ENCODE assay signal across 9 cellular contexts in the genomic region with DNA sequence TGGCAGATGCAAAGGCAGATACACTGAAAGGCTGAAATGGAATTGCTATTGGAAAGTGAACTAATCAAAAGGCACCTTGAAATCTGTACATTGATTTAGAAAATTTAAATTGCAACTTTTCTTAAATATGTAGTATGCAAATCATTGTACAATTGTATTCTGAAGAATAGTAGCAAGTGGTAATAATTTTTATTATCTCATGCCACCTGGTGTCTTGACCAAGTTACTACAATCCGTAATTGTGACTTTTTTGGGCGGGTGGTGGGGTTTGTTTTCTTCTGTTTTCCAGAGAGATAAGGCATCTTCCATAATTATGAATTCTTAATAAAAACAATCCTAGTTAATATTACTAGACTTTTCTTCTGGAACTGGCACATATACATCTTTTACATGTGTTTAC. TPM values are rescaled to one million over a fixed set of nuclear protein-coding genes. Genes with fewer than 3 reads are reported as not detected.
A peak's percentile ranks its signal among the peaks of the same experiment; 100 is the strongest.
DNase-seq lines count a peak whose midpoint lies in the region; ATAC-seq and TF ChIP-seq lines count a peak whose summit lies in the region.
"Had no signal": no experiment of that assay in that cellular context is flagged by ENCODE, and none has a peak within 500 bp of the region (broad histone marks: within the 10 kb centered on the region; RNA-seq: fewer than 3 reads in every experiment).

No MANE protein-coding gene starts in this region.

- peaks cover 2% of the 10 kb centered on the region for H3K4me1 Mint-ChIP-seq in activated CD4-positive, alpha-beta T cell treated with anti-CD3 and anti-CD28 coated beads for 36 hours

- peak; percentile 23 for DNase-seq in activated CD4-positive, alpha-beta T cell treated with anti-CD3 and anti-CD28 coated beads for 36 hours
- no peak for DNase-seq in activated CD4-positive, alpha-beta T cell treated with anti-CD3 and anti-CD28 coated beads for 48 hours
- DNase-seq in SKM-1 treated with dmso at 0.1 percent for 144 hours (lab: John Stamatoyannopoulos, UW; ENCODE audit: unreplicated experiment) (peak; percentile 17), foreskin keratinocyte (peak in 1 of 2 donors; percentile 12), suprapubic skin (ENCODE audit: low spot score in 2 of 2) (no peak), activated gamma-delta T cell (lab: John Stamatoyannopoulos, UW) (no peak)

- H3K27me3 ChIP-seq in foreskin keratinocyte = peaks cover 11% of the 10 kb centered on the region
- no peaks in the 10 kb centered on the region for H3K27me3 ChIP-seq in suprapubic skin

- peak; percentile 68 for TF ChIP-seq CTCF in foreskin keratinocyte (conservative IDR thresholded peaks at IDR 0.05)
- TF ChIP-seq CTCF in suprapubic skin (IDR thresholded peaks at IDR 0.05) = peak; percentile 30 to 35

- no peak for TF ChIP-seq POLR2A in suprapubic skin (IDR thresholded peaks at IDR 0.05)

- POLR2A ChIA-PET in activated CD4-positive, alpha-beta T cell treated with anti-CD3 and anti-CD28 coated beads for 36 hours (lab: Charles Lee) = no interaction called here

- no peaks in the 10 kb centered on the region for H3K36me3 Mint-ChIP-seq in activated CD4-positive, alpha-beta T cell treated with anti-CD3 and anti-CD28 coated beads for 36 hours (ENCODE audit: low read depth)
- H3K36me3 Mint-ChIP-seq: activated naive CD4-positive, alpha-beta T cell treated with anti-CD3 and anti-CD28 coated beads, Interleukin-2, amount 50 U/mL, for 24 hours had no signal

- CTCF ChIA-PET in activated CD4-positive, alpha-beta T cell treated with anti-CD3 and anti-CD28 coated beads for 36 hours (lab: Charles Lee) = interaction anchor here (0.5 to 7.0 kb wide), 10 partner anchors 10 to 1366 kb away, joined by 3 to 71 read pairs (median 4); partner anchors contain the start of genes BCKDHB, ELOVL4 and TTK

- no peak for TF ChIP-seq EP300 in suprapubic skin (IDR thresholded peaks at IDR 0.05)

- no peak overlapping the region for H3K4me3 Mint-ChIP-seq in activated CD4-positive, alpha-beta T cell treated with anti-CD3 and anti-CD28 coated beads for 36 hours
- H3K4me3 Mint-ChIP-seq: activated naive CD4-positive, alpha-beta T cell treated with anti-CD3 and anti-CD28 coated beads, Interleukin-2, amount 50 U/mL, for 24 hours had no signal

- H3K9me3 Mint-ChIP-seq in activated CD4-positive, alpha-beta T cell treated with anti-CD3 and anti-CD28 coated beads for 36 hours (ENCODE audit: low read depth) = no peaks in the 10 kb centered on the region
- H3K9me3 Mint-ChIP-seq: activated naive CD4-positive, alpha-beta T cell treated with anti-CD3 and anti-CD28 coated beads, Interleukin-2, amount 50 U/mL, for 24 hours had no signal

- H3K27ac Mint-ChIP-seq in activated CD4-positive, alpha-beta T cell treated with anti-CD3 and anti-CD28 coated beads for 36 hours = no peak overlapping the region
- H3K27ac Mint-ChIP-seq: activated naive CD4-positive, alpha-beta T cell treated with anti-CD3 and anti-CD28 coated beads, Interleukin-2, amount 50 U/mL, for 24 hours had no signal

- H3K4me3 ChIP-seq in suprapubic skin = no peak overlapping the region

- H3K27ac ChIP-seq in foreskin keratinocyte = no peak overlapping the region
- no peak overlapping the region for H3K27ac ChIP-seq in suprapubic skin

- no peaks in the 10 kb centered on the region for H3K36me3 ChIP-seq in suprapubic skin

- H3K4me1 ChIP-seq in foreskin keratinocyte (no peaks in the 10 kb centered on the region), suprapubic skin (no peaks in the 10 kb centered on the region)

- ATAC-seq in activated CD4-positive, alpha-beta T cell treated with anti-CD3 and anti-CD28 coated beads for 36 hours = no peak
- peak; percentile 56 for ATAC-seq in HG03097 (IDR thresholded peaks at IDR 0.05; ENCODE audit: low FRiP score, unreplicated experiment)
- peak; percentile 67 for ATAC-seq in foreskin keratinocyte
- no peak for ATAC-seq in HG02763 (IDR thresholded peaks at IDR 0.05; ENCODE audit: unreplicated experiment)

- 3% methylated on average over 2 of the region's 2 CpGs for WGBS in suprapubic skin

- intact Hi-C loops in activated CD4-positive, alpha-beta T cell treated with anti-CD3 and anti-CD28 coated beads for 36 hours (cut with DNase I, micrococcal nuclease) = loop anchor here (1.0 to 5.0 kb wide), 4 partner anchors 145 to 317 kb away; no protein-coding TSS in a partner anchor

- peaks cover 2% of the 10 kb centered on the region for H3K27me3 Mint-ChIP-seq in activated CD4-positive, alpha-beta T cell treated with anti-CD3 and anti-CD28 coated beads for 36 hours
- H3K27me3 Mint-ChIP-seq: activated naive CD4-positive, alpha-beta T cell treated with anti-CD3 and anti-CD28 coated beads, Interleukin-2, amount 50 U/mL, for 24 hours had no signal

- no peaks in the 10 kb centered on the region for H3K9me3 ChIP-seq in suprapubic skin

RNA-seq across cellular contexts. Expression of gene BCKDHB, which starts 12.5 kb away (rescaled TPM):
- total RNA-seq in activated CD4-positive, alpha-beta T cell treated with anti-CD3 and anti-CD28 coated beads for 36 hours = 10 to 100 TPM; 13.1 to 21.4 TPM
- total RNA-seq in foreskin keratinocyte (8.0 and 9.1 TPM in 2 replicates), suprapubic skin (10 to 100 TPM; 10.5 to 17.2 (median 14.1) TPM)
- polyA plus RNA-seq in foreskin keratinocyte = 5.6 and 5.7 TPM in 2 replicates

Comparison
In these comparisons a context has a peak if more than half of its experiments do, and no peak if none do; other contexts are left out.
1. DNase-seq: peak in activated CD4-positive, alpha-beta T cell treated with anti-CD3 and anti-CD28 coated beads for 36 hours (single experiment) and SKM-1 treated with dmso at 0.1 percent for 144 hours (single experiment); none in activated CD4-positive, alpha-beta T cell treated with anti-CD3 and anti-CD28 coated beads for 48 hours (single experiment), suprapubic skin (0 of 2) and activated gamma-delta T cell (single experiment).
2. ATAC-seq: peak in HG03097 (single experiment) and foreskin keratinocyte (single experiment); none in activated CD4-positive, alpha-beta T cell treated with anti-CD3 and anti-CD28 coated beads for 36 hours (single experiment) and HG02763 (single experiment).